ENCODE assay signal across 2 cellular contexts in the genomic region with DNA sequence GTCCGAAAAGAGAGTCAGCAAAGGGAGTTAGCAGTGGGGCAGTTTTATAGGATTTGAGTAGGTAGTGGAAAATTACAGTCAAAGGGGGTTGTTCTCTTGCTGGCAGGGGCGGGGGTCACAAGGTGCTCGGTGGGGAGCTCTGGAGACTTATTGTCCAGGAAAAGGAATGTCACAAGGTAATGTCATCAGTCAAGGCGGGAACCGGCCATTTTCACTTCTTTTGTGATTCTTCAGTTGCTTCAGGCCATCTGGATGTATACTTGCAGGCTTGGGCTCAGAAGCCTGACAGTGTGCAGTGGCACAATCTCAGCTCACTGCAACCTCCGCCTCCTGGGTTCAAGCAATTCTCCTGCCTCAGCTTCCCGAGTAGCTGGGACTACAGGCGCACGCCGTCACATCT. TPM values are rescaled to one million over a fixed set of nuclear protein-coding genes. Genes with fewer than 3 reads are reported as not detected.
"Had no signal": no experiment of that assay in that cellular context is flagged by ENCODE, and none has a peak within 500 bp of the region (broad histone marks: within the 10 kb centered on the region; RNA-seq: fewer than 3 reads in every experiment).

No MANE protein-coding gene starts in this region.

RNA-seq across cellular contexts. Expression of gene F2RL1, which starts 29.6 kb away (rescaled TPM):
- total RNA-seq: cardiac muscle cell; natural killer cell treated with Interleukin-12 subunit alpha and Interleukin-12 subunit beta and Interleukin-15 and Interleukin-18, amount 100 ng/mL, for 72 hours had no signal
